ENCODE assay signal across 1 cellular context in the genomic region with DNA sequence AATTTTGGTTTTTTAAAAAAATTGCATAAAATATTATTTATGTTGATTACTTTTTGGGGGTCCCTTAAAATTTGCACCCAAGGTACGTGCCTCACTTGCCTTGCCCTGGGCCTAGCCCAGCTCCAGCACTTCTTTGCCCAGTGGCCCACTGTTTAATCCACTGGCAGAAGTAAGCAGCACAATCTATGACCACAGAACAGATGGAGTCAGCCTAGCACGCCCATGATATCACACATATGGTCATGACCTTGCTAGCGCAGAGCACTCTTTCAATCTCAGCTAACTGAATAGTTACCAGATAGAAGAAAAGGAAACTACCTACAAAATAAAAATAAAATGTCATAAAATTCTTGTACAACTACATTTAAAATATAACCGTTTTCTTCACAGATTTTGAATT.
TF ChIP-seq lines count a peak whose summit lies in the region.

No MANE protein-coding gene starts in this region.

TF ChIP-seq in GM12878, 131 proteins besides CTCF, POLR2A, EP300 and RAD21:
- no peak for TF ChIP-seq BMI1 (IDR thresholded peaks at IDR 0.05; ENCODE audit: borderline replicate concordance)
- no peak for TF ChIP-seq IRF3 (IDR thresholded peaks at IDR 0.05)
- no peak for TF ChIP-seq LARP7 (IDR thresholded peaks at IDR 0.05)
- TF ChIP-seq CEBPB (IDR thresholded peaks at IDR 0.05; ENCODE audit: borderline replicate concordance in 1 of 2, low read depth in 2 of 2, low read length in 2 of 2): no peak
- no peak for TF ChIP-seq SMAD1 (IDR thresholded peaks at IDR 0.05; ENCODE audit: low read depth, partially characterized antibody)
- no peak for TF ChIP-seq YY1 (IDR thresholded peaks at IDR 0.05; ENCODE audit: low read depth, low read length)
- no peak for TF ChIP-seq CBX5 (IDR thresholded peaks at IDR 0.05; ENCODE audit: low read depth)
- TF ChIP-seq EED (IDR thresholded peaks at IDR 0.05; ENCODE audit: low read depth): no peak
- TF ChIP-seq ZNF207 (IDR thresholded peaks at IDR 0.05; ENCODE audit: borderline replicate concordance): no peak
TF ChIP-seq in GM12878: peak in this region for 0.
